8 cellular contexts compared by ENCODE assay signal in the genomic region with DNA sequence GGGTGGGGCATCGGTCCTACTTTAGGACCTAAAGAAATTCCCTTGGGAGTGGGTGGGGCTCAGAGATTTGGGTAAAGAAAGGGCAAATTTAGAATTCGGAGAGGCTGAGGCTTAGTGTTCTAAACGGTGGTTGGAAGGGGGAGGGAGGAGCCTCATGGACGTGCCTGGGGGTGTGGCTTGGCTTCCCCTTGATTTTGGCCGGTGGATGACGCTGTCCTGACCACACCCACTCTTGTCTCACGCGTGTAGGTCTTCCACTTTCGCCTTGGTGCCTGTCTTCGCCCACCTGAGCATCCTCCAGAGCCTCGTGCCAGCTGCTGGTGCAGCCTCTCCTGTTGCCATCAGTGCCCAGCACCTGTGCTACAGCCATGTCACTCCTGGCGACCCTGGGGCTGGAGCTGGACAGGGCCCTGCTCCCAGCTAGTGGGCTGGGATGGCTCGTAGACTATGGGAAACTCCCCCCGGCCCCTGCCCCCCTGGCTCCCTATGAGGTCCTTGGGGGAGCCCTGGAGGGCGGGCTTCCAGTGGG. TPM values are rescaled to one million over a fixed set of nuclear protein-coding genes. Genes with fewer than 3 reads are reported as not detected.
DNase-seq lines count a peak whose midpoint lies in the region; ATAC-seq and TF ChIP-seq lines count a peak whose summit lies in the region.

No MANE protein-coding gene starts in this region.

- H3K4me1 Mint-ChIP-seq in central memory CD8-positive, alpha-beta T cell: peaks cover 63% of the 10 kb centered on the region

- TF ChIP-seq CTCF in AG10803 (conservative IDR thresholded peaks at IDR 0.05; ENCODE audit: low read length): no peak

- H3K36me3 ChIP-seq in mesodermal cell (ENCODE audit: control insufficient read depth, insufficient read depth, low read length): peaks cover 31% of the 10 kb centered on the region

- no peaks in the 10 kb centered on the region for H3K27me3 Mint-ChIP-seq in central memory CD8-positive, alpha-beta T cell

- H3K9me3 ChIP-seq in mesodermal cell (ENCODE audit: control insufficient read depth, low read length): no peaks in the 10 kb centered on the region

- peak overlapping the region; percentile 92 for H3K27ac ChIP-seq in mesodermal cell (ENCODE audit: low read depth, low read length, severe bottlenecking)

- DNase-seq in AG10803 (ENCODE audit: low read depth): no peak
- no peak for DNase-seq in Jurkat, Clone E6-1 (ENCODE audit: low read depth, low spot score)
- no peak for DNase-seq in central memory CD8-positive, alpha-beta T cell (ENCODE audit: low spot score in 2 of 2)
- DNase-seq in central memory CD4-positive, alpha-beta T cell: no peak
- DNase-seq in activated CD4-positive, alpha-beta T cell treated with anti-CD3 and anti-CD28 coated beads, Interleukin-2, amount 50 U/mL, for 48 hours: no peak

- no peaks in the 10 kb centered on the region for H3K9me3 Mint-ChIP-seq in central memory CD8-positive, alpha-beta T cell

- H3K4me3 Mint-ChIP-seq in central memory CD8-positive, alpha-beta T cell: peak overlapping the region; percentile 93

- 75 to 85% methylated on average over 12 of the region's 15 CpGs for WGBS in mesodermal cell (ENCODE audit: insufficient coverage in 2 of 2), 2 experiments

- peak overlapping the region; percentile 92 for H3K4me3 ChIP-seq in AG10803 (ENCODE audit: low read length)
- peak overlapping the region; percentile 34 for H3K4me3 ChIP-seq in Jurkat, Clone E6-1 (ENCODE audit: low read length)
- H3K4me3 ChIP-seq in mesodermal cell (ENCODE audit: extremely low read depth, insufficient read depth, low read length, poor library complexity, severe bottlenecking): peak overlapping the region; percentile 93

- H3K27ac Mint-ChIP-seq in central memory CD8-positive, alpha-beta T cell (ENCODE audit: low read depth): peak overlapping the region; percentile 79

- peaks cover 42% of the 10 kb centered on the region for H3K36me3 Mint-ChIP-seq in central memory CD8-positive, alpha-beta T cell (ENCODE audit: insufficient read depth)

- H3K4me1 ChIP-seq in mesodermal cell (ENCODE audit: control insufficient read depth, insufficient read depth, low read length, poor library complexity, severe bottlenecking): peaks cover 11% of the 10 kb centered on the region

- ATAC-seq in central memory CD8-positive, alpha-beta T cell (replicated peaks; ENCODE audit: extremely low read depth, poor library complexity, severe bottlenecking): no peak
- ATAC-seq in HG03139 (IDR thresholded peaks at IDR 0.05; ENCODE audit: unreplicated experiment) (no peak), HG03095 (IDR thresholded peaks at IDR 0.05; ENCODE audit: unreplicated experiment) (no peak)

RNA-seq across cellular contexts. Expression of a gene that starts 1.2 kb away (rescaled TPM):
- polyA plus RNA-seq in Jurkat, Clone E6-1 (2012; ENCODE audit: insufficient read depth, insufficient read length): 82.4 TPM
- 59.1 TPM for polyA plus RNA-seq in mesodermal cell (2013, experiment 1 of 2)
- 46.5 TPM for polyA plus RNA-seq in mesodermal cell (2013, experiment 2 of 2)

RNA-seq across cellular contexts. Expression of a gene that starts 1.5 kb away (rescaled TPM):
- polyA plus RNA-seq in Jurkat, Clone E6-1 (2012; ENCODE audit: insufficient read depth, insufficient read length): 11.9 TPM
- 9.3 TPM for polyA plus RNA-seq in mesodermal cell (2013, experiment 1 of 2)
- 10.3 TPM for polyA plus RNA-seq in mesodermal cell (2013, experiment 2 of 2)

RNA-seq across cellular contexts. Expression of a gene that starts 30.4 kb away (rescaled TPM):
- polyA plus RNA-seq in Jurkat, Clone E6-1 (2012; ENCODE audit: insufficient read depth, insufficient read length): not detected
- polyA plus RNA-seq in mesodermal cell (2013, experiment 1 of 2): not detected
- not detected for polyA plus RNA-seq in mesodermal cell (2013, experiment 2 of 2)

RNA-seq across cellular contexts. Expression of a gene that starts 33.9 kb away (rescaled TPM):
- polyA plus RNA-seq in Jurkat, Clone E6-1 (2012; ENCODE audit: insufficient read depth, insufficient read length): 1.1 TPM
- 1.8 TPM for polyA plus RNA-seq in mesodermal cell (2013, experiment 1 of 2)
- polyA plus RNA-seq in mesodermal cell (2013, experiment 2 of 2): 0.81 TPM

RNA-seq across cellular contexts. Expression of a gene that starts 53.0 kb away (rescaled TPM):
- 20.1 TPM for polyA plus RNA-seq in Jurkat, Clone E6-1 (2012; ENCODE audit: insufficient read depth, insufficient read length)
- 37.6 TPM for polyA plus RNA-seq in mesodermal cell (2013, experiment 1 of 2)
- 34.7 TPM for polyA plus RNA-seq in mesodermal cell (2013, experiment 2 of 2)

Comparison
In these comparisons a context has a peak if more than half of its experiments do, and no peak if none do; other contexts are left out.
1. H3K4me3 ChIP-seq: peak in every context shown above with its lines; median percentile 93 in mesodermal cell; 92 in AG10803; 34 in Jurkat, Clone E6-1.